In the genomic region with DNA sequence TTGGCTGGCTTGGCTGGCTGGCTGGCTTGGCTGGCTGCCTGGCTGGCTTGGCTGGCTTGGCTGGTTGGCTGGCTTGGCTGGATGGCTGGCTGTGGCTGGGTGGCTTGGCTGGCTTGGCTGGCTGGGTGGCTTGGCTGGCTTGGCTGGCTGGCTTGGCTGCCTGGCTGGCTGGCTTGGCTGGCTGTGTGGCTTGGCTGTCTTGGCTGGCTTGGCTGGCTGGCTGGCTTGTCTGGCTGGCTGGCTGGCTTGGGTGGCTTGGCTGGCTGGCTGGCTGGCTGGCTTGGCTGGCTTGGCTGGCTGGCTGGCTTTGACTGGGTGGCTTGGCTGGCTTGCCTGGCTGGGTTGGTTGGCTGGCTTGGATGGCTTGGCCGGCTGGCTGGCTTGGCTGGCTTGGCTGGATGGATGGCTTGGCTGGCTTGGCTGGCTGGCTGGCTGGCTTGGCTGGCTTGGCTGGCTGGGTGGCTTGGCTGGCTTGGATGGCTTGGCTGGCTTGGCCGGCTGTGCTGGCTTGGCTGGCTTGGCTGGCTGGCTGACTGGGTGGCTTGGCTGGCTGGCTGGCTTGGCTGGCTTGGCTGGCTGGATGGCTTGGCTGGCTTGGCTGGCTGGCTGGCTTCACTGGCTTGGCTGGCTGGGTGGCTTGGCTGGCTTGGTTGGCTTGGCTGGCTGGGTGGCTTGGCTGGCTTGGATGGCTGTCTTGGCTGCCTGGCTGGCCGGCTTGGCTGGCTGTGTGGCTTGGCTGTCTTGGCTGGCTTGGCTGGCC, we compare ENCODE assay signal across 14 cellular contexts. TPM values are rescaled to one million over a fixed set of nuclear protein-coding genes. Genes with fewer than 3 reads are reported as not detected.
DNase-seq lines count a peak whose midpoint lies in the region; ATAC-seq and TF ChIP-seq lines count a peak whose summit lies in the region.
"Not testable (repeated sequence)": the region's sequence is repeated elsewhere in the genome, so short reads cannot be mapped to it uniquely, and the experiment has no call there.
"Had no signal": no experiment of that assay in that cellular context is flagged by ENCODE, and none has a peak within 500 bp of the region (broad histone marks: within the 10 kb centered on the region; RNA-seq: fewer than 3 reads in every experiment).

No MANE protein-coding gene starts in this region.

- H3K27ac Mint-ChIP-seq in CD8-positive, alpha-beta memory T cell; T-helper 2 cell treated with Interferon-gamma antibody and Interleukin-4, amounts not matched to agents 5 μg/mL and 100 μg/mL, for 36 hours; activated naive CD8-positive, alpha-beta T cell treated with anti-CD3 and anti-CD28 coated beads, Interleukin-2, amount 10 ng/mL, durations not matched to agents 7 days and 5 days; stimulated activated naive B cell treated with anti-CD40 and anti-IgM and Interleukin-4, amounts not matched to agents 10 μg/mL and 1 μg/mL and 100 μg/mL, for 72 hours: not testable (repeated sequence)

- not testable (repeated sequence) for H3K27ac ChIP-seq in CD8-positive, alpha-beta memory T cell (ENCODE audit: low read depth, low read length)

- not testable (repeated sequence) for H3K4me1 ChIP-seq in CD8-positive, alpha-beta memory T cell (ENCODE audit: insufficient read depth, low read length)

- H3K27me3 ChIP-seq in CD8-positive, alpha-beta memory T cell (ENCODE audit: insufficient read depth, low read length, poor library complexity, severe bottlenecking): not testable (repeated sequence)

- DNase-seq in CD8-positive, alpha-beta memory T cell: peak in 4 of 5 donors; percentile 4 to 33 (median 20)
- DNase-seq in T-helper 2 cell treated with Interferon-gamma antibody and Interleukin-4, amounts not matched to agents 5 μg/mL and 100 μg/mL, for 36 hours (ENCODE audit: low spot score): peak; percentile 13
- peak; percentile 60 for DNase-seq in activated CD8-positive, alpha-beta memory T cell treated with anti-CD3 and anti-CD28 coated beads, Interleukin-2, amount 50 U/mL, for 4 hours
- DNase-seq in activated naive CD8-positive, alpha-beta T cell treated with anti-CD3 and anti-CD28 coated beads, Interleukin-2, amount 10 ng/mL, durations not matched to agents 7 days and 5 days: peak; percentile 39
- DNase-seq in epithelial cell of esophagus (ENCODE audit: low read depth) (peak; percentile 17), mucosa of gallbladder (ENCODE audit: low spot score) (peak; percentile 78)
- DNase-seq in stimulated activated CD4-positive, alpha-beta T cell treated with anti-CD3 and anti-CD28 coated beads, Interleukin-15, amount 100 ng/mL, for 1 hour (ENCODE audit: low read depth in 1 of 2, low spot score in 1 of 2): peak; percentile 27 to 52
- DNase-seq in stimulated activated naive B cell treated with anti-CD40 and anti-IgM and Interleukin-4, amounts not matched to agents 10 μg/mL and 1 μg/mL and 100 μg/mL, for 72 hours: peak; percentile 49

- not testable (repeated sequence) for H3K4me3 ChIP-seq in CD8-positive, alpha-beta memory T cell (ENCODE audit: low read length); epithelial cell of esophagus (ENCODE audit: low read length)

- POLR2A ChIA-PET in CD8-positive, alpha-beta memory T cell (lab: Charles Lee); activated naive CD8-positive, alpha-beta T cell treated with anti-CD3 and anti-CD28 coated beads, Interleukin-2, amount 10 ng/mL, durations not matched to agents 7 days and 5 days (lab: Charles Lee): not testable (repeated sequence)

- not testable (repeated sequence) for TF ChIP-seq CTCF in epithelial cell of esophagus (IDR thresholded peaks at IDR 0.05; ENCODE audit: insufficient read depth, low read depth, low read length, missing control alignments)

- not testable (repeated sequence) for H3K27me3 Mint-ChIP-seq in CD8-positive, alpha-beta memory T cell; T-helper 2 cell treated with Interferon-gamma antibody and Interleukin-4, amounts not matched to agents 5 μg/mL and 100 μg/mL, for 36 hours (ENCODE audit: low read depth); activated naive CD8-positive, alpha-beta T cell treated with anti-CD3 and anti-CD28 coated beads, Interleukin-2, amount 10 ng/mL, durations not matched to agents 7 days and 5 days; stimulated activated naive B cell treated with anti-CD40 and anti-IgM and Interleukin-4, amounts not matched to agents 10 μg/mL and 1 μg/mL and 100 μg/mL, for 72 hours

- ATAC-seq in activated naive CD8-positive, alpha-beta T cell treated with anti-CD3 and anti-CD28 coated beads, Interleukin-2, amount 10 ng/mL, durations not matched to agents 7 days and 5 days (ENCODE audit: low read depth); stimulated activated naive B cell treated with anti-CD40 and anti-IgM and Interleukin-4, amounts not matched to agents 10 μg/mL and 1 μg/mL and 100 μg/mL, for 72 hours (replicated peaks): not testable (repeated sequence)

- H3K9me3 Mint-ChIP-seq in CD8-positive, alpha-beta memory T cell: peaks cover 0 to 12% (median 0%) of the 10 kb centered on the region in 5 donors
- not testable (repeated sequence) for H3K9me3 Mint-ChIP-seq in T-helper 2 cell treated with Interferon-gamma antibody and Interleukin-4, amounts not matched to agents 5 μg/mL and 100 μg/mL, for 36 hours; activated naive CD8-positive, alpha-beta T cell treated with anti-CD3 and anti-CD28 coated beads, Interleukin-2, amount 10 ng/mL, durations not matched to agents 7 days and 5 days; stimulated activated naive B cell treated with anti-CD40 and anti-IgM and Interleukin-4, amounts not matched to agents 10 μg/mL and 1 μg/mL and 100 μg/mL, for 72 hours

- H3K9me3 ChIP-seq in CD8-positive, alpha-beta memory T cell (ENCODE audit: low read length): not testable (repeated sequence)

- CTCF ChIA-PET in CD8-positive, alpha-beta memory T cell (lab: Charles Lee): not testable (repeated sequence)

- H3K36me3 Mint-ChIP-seq in CD8-positive, alpha-beta memory T cell; T-helper 2 cell treated with Interferon-gamma antibody and Interleukin-4, amounts not matched to agents 5 μg/mL and 100 μg/mL, for 36 hours (ENCODE audit: low read depth); activated naive CD8-positive, alpha-beta T cell treated with anti-CD3 and anti-CD28 coated beads, Interleukin-2, amount 10 ng/mL, durations not matched to agents 7 days and 5 days; stimulated activated naive B cell treated with anti-CD40 and anti-IgM and Interleukin-4, amounts not matched to agents 10 μg/mL and 1 μg/mL and 100 μg/mL, for 72 hours: not testable (repeated sequence)

- not testable (repeated sequence) for H3K4me3 Mint-ChIP-seq in CD8-positive, alpha-beta memory T cell; T-helper 2 cell treated with Interferon-gamma antibody and Interleukin-4, amounts not matched to agents 5 μg/mL and 100 μg/mL, for 36 hours; activated naive CD8-positive, alpha-beta T cell treated with anti-CD3 and anti-CD28 coated beads, Interleukin-2, amount 10 ng/mL, durations not matched to agents 7 days and 5 days; stimulated activated naive B cell treated with anti-CD40 and anti-IgM and Interleukin-4, amounts not matched to agents 10 μg/mL and 1 μg/mL and 100 μg/mL, for 72 hours

- not testable (repeated sequence) for H3K4me1 Mint-ChIP-seq in CD8-positive, alpha-beta memory T cell; T-helper 2 cell treated with Interferon-gamma antibody and Interleukin-4, amounts not matched to agents 5 μg/mL and 100 μg/mL, for 36 hours (ENCODE audit: low read depth); activated naive CD8-positive, alpha-beta T cell treated with anti-CD3 and anti-CD28 coated beads, Interleukin-2, amount 10 ng/mL, durations not matched to agents 7 days and 5 days; stimulated activated naive B cell treated with anti-CD40 and anti-IgM and Interleukin-4, amounts not matched to agents 10 μg/mL and 1 μg/mL and 100 μg/mL, for 72 hours

- H3K36me3 ChIP-seq in CD8-positive, alpha-beta memory T cell (ENCODE audit: insufficient read depth, low read length): not testable (repeated sequence)

RNA-seq across cellular contexts. Expression of a gene that starts 24.2 kb away (rescaled TPM):
- not detected for total RNA-seq in CD8-positive, alpha-beta memory T cell
- not detected for polyA plus RNA-seq in CD8-positive, alpha-beta memory T cell
- total RNA-seq in activated naive CD8-positive, alpha-beta T cell treated with anti-CD3 and anti-CD28 coated beads, Interleukin-2, amount 10 ng/mL, durations not matched to agents 7 days and 5 days: not detected
- total RNA-seq in mucosa of gallbladder: not detected
- total RNA-seq: activated CD4-positive, alpha-beta T cell treated with anti-CD3 and anti-CD28 coated beads, Interleukin-2, amount 10 ng/mL, durations not matched to agents 24 days and 14 days; pancreas; smooth muscle cell; T-helper 2 cell treated with Interferon-gamma antibody and Interleukin-4, amounts not matched to agents 100 ng/mL and 5 ng/mL, for 36 hours; vagina had no signal
- polyA plus RNA-seq: immature natural killer cell, smooth muscle cell had no signal

RNA-seq across cellular contexts. Expression of a gene that starts 32.3 kb away (rescaled TPM):
- not detected for total RNA-seq in CD8-positive, alpha-beta memory T cell
- not detected for polyA plus RNA-seq in CD8-positive, alpha-beta memory T cell
- total RNA-seq in activated naive CD8-positive, alpha-beta T cell treated with anti-CD3 and anti-CD28 coated beads, Interleukin-2, amount 10 ng/mL, durations not matched to agents 7 days and 5 days: not detected
- total RNA-seq in mucosa of gallbladder: not detected
- total RNA-seq: activated CD4-positive, alpha-beta T cell treated with anti-CD3 and anti-CD28 coated beads, Interleukin-2, amount 10 ng/mL, durations not matched to agents 24 days and 14 days; pancreas; smooth muscle cell; T-helper 2 cell treated with Interferon-gamma antibody and Interleukin-4, amounts not matched to agents 100 ng/mL and 5 ng/mL, for 36 hours; vagina had no signal
- polyA plus RNA-seq: immature natural killer cell, pancreas, smooth muscle cell had no signal

Comparison
In these comparisons a context has a peak if more than half of its experiments do, and no peak if none do; other contexts are left out.
1. DNase-seq: peak in every context shown above with its lines; median percentile 78 in mucosa of gallbladder; 60 in activated CD8-positive, alpha-beta memory T cell treated with anti-CD3 and anti-CD28 coated beads, Interleukin-2, amount 50 U/mL, for 4 hours; 49 in stimulated activated naive B cell treated with anti-CD40 and anti-IgM and Interleukin-4, amounts not matched to agents 10 μg/mL and 1 μg/mL and 100 μg/mL, for 72 hours; 40 in stimulated activated CD4-positive, alpha-beta T cell treated with anti-CD3 and anti-CD28 coated beads, Interleukin-15, amount 100 ng/mL, for 1 hour; 39 in activated naive CD8-positive, alpha-beta T cell treated with anti-CD3 and anti-CD28 coated beads, Interleukin-2, amount 10 ng/mL, durations not matched to agents 7 days and 5 days; 20 in CD8-positive, alpha-beta memory T cell; 17 in epithelial cell of esophagus; 13 in T-helper 2 cell treated with Interferon-gamma antibody and Interleukin-4, amounts not matched to agents 5 μg/mL and 100 μg/mL, for 36 hours.